ENCODE assay signal across 9 cellular contexts in genomic region chr9:93945400-93946337, GRCh38. TPM values are rescaled to one million over a fixed set of nuclear protein-coding genes. Genes with fewer than 3 reads are reported as not detected.
DNase-seq lines count a peak whose midpoint lies in the region; ATAC-seq and TF ChIP-seq lines count a peak whose summit lies in the region.
"Had no signal": no experiment of that assay in that cellular context is flagged by ENCODE, and none has a peak within 500 bp of the region (broad histone marks: within the 10 kb centered on the region; RNA-seq: fewer than 3 reads in every experiment).

No MANE protein-coding gene starts in this region.

- H2AFZ ChIP-seq in osteoblast (ENCODE audit: low read length) = peak overlapping the region; percentile 77

- TF ChIP-seq POLR2A in esophagus muscularis mucosa (IDR thresholded peaks at IDR 0.05; ENCODE audit: low read depth) (no peak), thyroid gland (IDR thresholded peaks at IDR 0.05) (no peak)

- peaks cover 16% of the 10 kb centered on the region; the same call in 1 of the 2 replicates for H3K4me1 ChIP-seq in ES-I3 (ENCODE audit: insufficient read depth, low read length)
- H3K4me1 ChIP-seq in esophagus muscularis mucosa = peaks cover 11 to 38% (median 30%) of the 10 kb centered on the region in 4 donors
- H3K4me1 ChIP-seq in osteoblast (ENCODE audit: insufficient read depth, low read length) = no peaks in the 10 kb centered on the region
- H3K4me1 ChIP-seq in thyroid gland = peaks cover 7 to 10% of the 10 kb centered on the region in 2 donors

- TF ChIP-seq CTCF in esophagus muscularis mucosa (IDR thresholded peaks at IDR 0.05) (no peak), osteoblast (IDR thresholded peaks at IDR 0.05; ENCODE audit: extremely low read depth, low read depth, low read length) (no peak), thyroid gland (IDR thresholded peaks at IDR 0.05) (no peak), RWPE1 (conservative IDR thresholded peaks at IDR 0.05; ENCODE audit: low read depth) (no peak)

- H3K27me3 ChIP-seq in esophagus muscularis mucosa = peaks cover under 1 to 96% (median 64%) of the 10 kb centered on the region in 4 donors
- peaks cover 22% of the 10 kb centered on the region for H3K27me3 ChIP-seq in osteoblast (ENCODE audit: insufficient read depth, low read length)
- H3K27me3 ChIP-seq in thyroid gland = peaks cover 34% of the 10 kb centered on the region

- H3K4me3 ChIP-seq in esophagus muscularis mucosa (peak overlapping the region; percentile 30 to 39 (median 37)), osteoblast (ENCODE audit: insufficient read depth, low read length) (peak overlapping the region; percentile 67), thyroid gland (replicated peaks in 1 of 3) (no peak overlapping the region)

- peak overlapping the region; percentile 47; the same call in 1 of the 2 replicates for H3K9ac ChIP-seq in ES-I3 (ENCODE audit: low read depth, low read length)

- H3K79me2 ChIP-seq in osteoblast (ENCODE audit: insufficient read depth, low read length) = no peaks in the 10 kb centered on the region

- no peak for TF ChIP-seq EP300 in esophagus muscularis mucosa (IDR thresholded peaks at IDR 0.05)

- H3K27ac ChIP-seq in esophagus muscularis mucosa (replicated peaks in 1 of 4) (no peak overlapping the region), osteoblast (ENCODE audit: low read depth, low read length) (no peak overlapping the region), thyroid gland (no peak overlapping the region), RWPE1 (no peak overlapping the region)
- H3K27ac ChIP-seq: epithelial cell of prostate had no signal

- peak overlapping the region; percentile 70 for H3K4me2 ChIP-seq in osteoblast (ENCODE audit: insufficient read depth, low read length)

- H4K20me1 ChIP-seq in osteoblast (ENCODE audit: insufficient read depth, low read length) = no peaks in the 10 kb centered on the region

- ATAC-seq in GM19351 (IDR thresholded peaks at IDR 0.05; ENCODE audit: unreplicated experiment) = no peak
- no peak for ATAC-seq in GM21576 (IDR thresholded peaks at IDR 0.05; ENCODE audit: unreplicated experiment)

- DNase-seq in NOMO-1 treated with dmso at 0.1 percent for 144 hours (lab: John Stamatoyannopoulos, UW; ENCODE audit: unreplicated experiment) (peak; percentile 32), esophagus muscularis mucosa (ENCODE audit: extremely low spot score) (no peak), osteoblast (ENCODE audit: insufficient read length, low spot score, missing footprints) (peak; percentile 86), thyroid gland (no peak), RWPE1 (ENCODE audit: low spot score) (no peak)

- no peaks in the 10 kb centered on the region for H3K9me3 ChIP-seq in ES-I3 (ENCODE audit: control insufficient read depth, insufficient read depth, low read length)
- peaks cover 0 to 9% (median 0%) of the 10 kb centered on the region in 4 donors for H3K9me3 ChIP-seq in esophagus muscularis mucosa
- H3K9me3 ChIP-seq in osteoblast (ENCODE audit: low read depth, low read length) = no peaks in the 10 kb centered on the region
- H3K9me3 ChIP-seq in thyroid gland = no peaks in the 10 kb centered on the region

- CTCF ChIA-PET in RWPE1 (lab: Yijun Ruan, JAX) = interaction anchor here (0.6 to 1.4 kb wide), 5 partner anchors 10 to 253 kb away, joined by 3 to 7 read pairs (median 4); no protein-coding TSS in a partner anchor

- POLR2A ChIA-PET in RWPE1 (lab: Yijun Ruan, JAX; ENCODE audit: low non-redundant PET) = interaction anchor here (0.6 kb wide), 1 partner anchor 299 kb away, joined by 3 read pairs; no protein-coding TSS in a partner anchor

- no peaks in the 10 kb centered on the region for H3K36me3 ChIP-seq in ES-I3 (ENCODE audit: insufficient read depth, low read length)
- no peaks in the 10 kb centered on the region for H3K36me3 ChIP-seq in esophagus muscularis mucosa
- no peaks in the 10 kb centered on the region for H3K36me3 ChIP-seq in osteoblast (ENCODE audit: insufficient read depth, low read length)
- H3K36me3 ChIP-seq in thyroid gland = no peaks in the 10 kb centered on the region

- 4% methylated on average over 50 of the region's 50 CpGs for WGBS in esophagus muscularis mucosa
- 4% methylated on average over 39 to 45 of the region's 50 CpGs for WGBS in thyroid gland, 2 donors

- intact Hi-C loops in esophagus muscularis mucosa (cut with DNase I) (no loop called here), thyroid gland (cut with DNase I) (no loop called here)

RNA-seq across cellular contexts. Expression of gene BARX1, which starts 9.5 kb away (rescaled TPM):
- total RNA-seq in esophagus muscularis mucosa = under 1 TPM in 1 of 4 donors, not detected in 3; 0.42 TPM
- 8.5 and 15.6 TPM in 2 replicates for total RNA-seq in osteoblast
- 1 to 10 TPM in 1 of 4 donors, under 1 TPM in 2, not detected in 1; 0.33 to 2.1 (median 0.75) TPM for total RNA-seq in thyroid gland

Comparison
In these comparisons a context has a peak if more than half of its experiments do, and no peak if none do; other contexts are left out.
1. DNase-seq: peak in NOMO-1 treated with dmso at 0.1 percent for 144 hours (single experiment) and osteoblast (single experiment); none in esophagus muscularis mucosa (single experiment), thyroid gland (0 of 2) and RWPE1 (single experiment).
2. H3K4me3 ChIP-seq: peak in esophagus muscularis mucosa (4 of 4) and osteoblast (single experiment); none in thyroid gland (0 of 3).